ENCODE assay signal across 7 cellular contexts in genomic region chr1:148874404-148875393, GRCh38. TPM values are rescaled to one million over a fixed set of nuclear protein-coding genes. Genes with fewer than 3 reads are reported as not detected.
DNase-seq lines count a peak whose midpoint lies in the region; ATAC-seq, FAIRE-seq and TF ChIP-seq lines count a peak whose summit lies in the region.
"Not testable (repeated sequence)": the region's sequence is repeated elsewhere in the genome, so short reads cannot be mapped to it uniquely, and the experiment has no call there.

No MANE protein-coding gene starts in this region.

- intact Hi-C loops in PC-3 (cut with micrococcal nuclease); left ventricle myocardium superior (cut with micrococcal nuclease); mucosa of descending colon (cut with DNase I, micrococcal nuclease); gastrocnemius medialis (cut with DNase I; ENCODE audit: low total_unique reads): not testable (repeated sequence)

- not testable (repeated sequence) for H3K27ac Mint-ChIP-seq in astrocyte (ENCODE audit: unreplicated experiment)

- TF ChIP-seq CTCF in PC-3 (conservative IDR thresholded peaks at IDR 0.05; ENCODE audit: low read depth, low read length); astrocyte (IDR thresholded peaks at IDR 0.05; ENCODE audit: insufficient read depth, low read depth, low read length); gastroesophageal sphincter (IDR thresholded peaks at IDR 0.05); mucosa of descending colon (IDR thresholded peaks at IDR 0.05); gastrocnemius medialis (IDR thresholded peaks at IDR 0.05 in 4 of 5, conservative IDR thresholded peaks at IDR 0.05 in 1 of 5): not testable (repeated sequence)

- not testable (repeated sequence) for H3K9me2 ChIP-seq in PC-3 (replicated peaks; ENCODE audit: low read length)

- not testable (repeated sequence) for H3K4me3 Mint-ChIP-seq in astrocyte (ENCODE audit: unreplicated experiment)

- H3K9me3 ChIP-seq in PC-3 (ENCODE audit: low read length); astrocyte (ENCODE audit: insufficient read depth, low read depth, low read length); gastroesophageal sphincter; mucosa of descending colon; gastrocnemius medialis: not testable (repeated sequence)

- H3K4me1 ChIP-seq in ACC112 (ENCODE audit: control insufficient read depth, insufficient read depth, low read length, unreplicated experiment); PC-3 (ENCODE audit: insufficient read depth, low read length); astrocyte (ENCODE audit: insufficient read depth, low read length); gastroesophageal sphincter; mucosa of descending colon (ENCODE audit: low read depth); gastrocnemius medialis: not testable (repeated sequence)

- H3K4me1 Mint-ChIP-seq in astrocyte (ENCODE audit: low read depth, unreplicated experiment), result not testable (repeated sequence)

- not testable (repeated sequence) for TF ChIP-seq EP300 in gastroesophageal sphincter (IDR thresholded peaks at IDR 0.05)

- not testable (repeated sequence) for BruUV-seq in PC-3 (replicated peaks; lab: Mats Ljungman, UMichigan)

- not testable (repeated sequence) for H3F3A ChIP-seq in PC-3 (ENCODE audit: low read length, unreplicated experiment)

- not testable (repeated sequence) for H3K79me2 ChIP-seq in ACC112 (ENCODE audit: control insufficient read depth, insufficient read depth, low read length, unreplicated experiment); PC-3 (ENCODE audit: low read length); astrocyte (ENCODE audit: insufficient read depth, low read length)

- not testable (repeated sequence) for H4K20me1 ChIP-seq in PC-3 (ENCODE audit: low read length); astrocyte (ENCODE audit: insufficient read depth, low read length)

- FAIRE-seq in astrocyte (lab: Jason Lieb, UNC), result not testable (repeated sequence)

- not testable (repeated sequence) for H3K9me3 Mint-ChIP-seq in astrocyte (ENCODE audit: unreplicated experiment)

- H3K4me2 ChIP-seq in PC-3 (ENCODE audit: low read length), result not testable (repeated sequence)
- H3K4me2 ChIP-seq in astrocyte (ENCODE audit: low read length), result peak overlapping the region; percentile 59

- not testable (repeated sequence) for H3K27me3 ChIP-seq in ACC112 (ENCODE audit: insufficient read depth, low read length); PC-3 (ENCODE audit: low read length); astrocyte (ENCODE audit: insufficient read depth, low read length); gastroesophageal sphincter; gastrocnemius medialis

- H3K9ac ChIP-seq in PC-3 (ENCODE audit: low read length); astrocyte (ENCODE audit: low read length): not testable (repeated sequence)

- TF ChIP-seq POLR2A in gastroesophageal sphincter (IDR thresholded peaks at IDR 0.05); gastrocnemius medialis (IDR thresholded peaks at IDR 0.05): not testable (repeated sequence)

- H2AFZ ChIP-seq in ACC112 (ENCODE audit: low read length, unreplicated experiment); PC-3 (ENCODE audit: low read length); astrocyte (ENCODE audit: low read depth, low read length): not testable (repeated sequence)

- POLR2A ChIA-PET in PC-3 (lab: Charles Lee; ENCODE audit: unreplicated experiment), result not testable (repeated sequence)

- H3K27ac ChIP-seq in ACC112 (ENCODE audit: low read depth, low read length) (peak overlapping the region; percentile 60), gastrocnemius medialis (peak overlapping the region in 1 of 4 donors; percentile 61)
- H3K27ac ChIP-seq in PC-3 (ENCODE audit: low read length); astrocyte (ENCODE audit: low read depth, low read length); gastroesophageal sphincter: not testable (repeated sequence)

- not testable (repeated sequence) for DNase-seq in PC-3; astrocyte (ENCODE audit: low read depth); left ventricle myocardium superior; mucosa of descending colon; gastrocnemius medialis

- not testable (repeated sequence) for H3K27me3 Mint-ChIP-seq in astrocyte (ENCODE audit: low read depth, unreplicated experiment)

- H3K36me3 ChIP-seq in ACC112 (ENCODE audit: insufficient read depth, low read length); PC-3 (ENCODE audit: low read depth, low read length); astrocyte (ENCODE audit: insufficient read depth, low read length); gastroesophageal sphincter; mucosa of descending colon (ENCODE audit: low read depth); gastrocnemius medialis: not testable (repeated sequence)

- H3K4me3 ChIP-seq in ACC112 (ENCODE audit: low read depth, low read length); PC-3 (ENCODE audit: low read length); gastroesophageal sphincter; mucosa of descending colon; gastrocnemius medialis: not testable (repeated sequence)
- H3K4me3 ChIP-seq in astrocyte (ENCODE audit: insufficient read depth, low read depth, low read length), result peak overlapping the region; percentile 17

- peak; percentile 96 for ATAC-seq in PC-3
- ATAC-seq in gastroesophageal sphincter, result peak; percentile 81
- peak; percentile 94 for ATAC-seq in left ventricle myocardium superior
- peak; percentile 51 for ATAC-seq in mucosa of descending colon
- peak; percentile 59 to 77 for ATAC-seq in gastrocnemius medialis

- in situ Hi-C loops in gastrocnemius medialis (cut with MboI; ENCODE audit: low sequenced_read_pairs in 4 of 4), result not testable (repeated sequence)

- no CpG with 5 or more reads among the region's 5 CpGs for WGBS in gastroesophageal sphincter (ENCODE audit: low coverage in 1 of 2), 2 donors

- not testable (repeated sequence) for H3K36me3 Mint-ChIP-seq in astrocyte (ENCODE audit: low read depth, unreplicated experiment)

- CTCF ChIA-PET in PC-3 (lab: Charles Lee), result not testable (repeated sequence)

RNA-seq across cellular contexts. Expression of gene PDE4DIP, which starts 30.5 kb away (rescaled TPM):
- total RNA-seq in PC-3 (2014; rRNA removed) (20.1 and 28.9 TPM in 2 replicates), astrocyte (41.6 and 45.2 TPM in 2 replicates), gastroesophageal sphincter (100 to 1,000 TPM; 170 to 293 (median 218) TPM), left ventricle myocardium superior (1,838 TPM), mucosa of descending colon (10 to 100 TPM; 49.3 to 62.1 (median 58.6) TPM), gastrocnemius medialis (1,000 to 10,000 TPM in 3 of 4 donors, 100 to 1,000 TPM in 1; 630 to 1,712 (median 1,308) TPM)
